Comparison of ENCODE assay signal across 27 cellular contexts in genomic region chr10:92173996-92174395, GRCh38.
DNase-seq lines count a peak whose midpoint lies in the region; ATAC-seq, FAIRE-seq and TF ChIP-seq lines count a peak whose summit lies in the region.
"Had no signal": no experiment of that assay in that cellular context is flagged by ENCODE, and none has a peak within 500 bp of the region (broad histone marks: within the 10 kb centered on the region; RNA-seq: fewer than 3 reads in every experiment).

No MANE protein-coding gene starts in this region.

- no peaks in the 10 kb centered on the region for H3F3A ChIP-seq in PC-3 (ENCODE audit: low read length, unreplicated experiment)

- H3K27me3 Mint-ChIP-seq in activated CD8-positive, alpha-beta memory T cell treated with anti-CD3 and anti-CD28 coated beads, Interleukin-2, amount 10 ng/mL, durations not matched to agents 7 days and 5 days = no peaks in the 10 kb centered on the region
- H3K27me3 Mint-ChIP-seq: CD4-positive, CD25-positive, alpha-beta regulatory T cell had no signal

- H3K27ac Mint-ChIP-seq in activated CD8-positive, alpha-beta memory T cell treated with anti-CD3 and anti-CD28 coated beads, Interleukin-2, amount 10 ng/mL, durations not matched to agents 7 days and 5 days = no peak overlapping the region
- H3K27ac Mint-ChIP-seq: CD4-positive, CD25-positive, alpha-beta regulatory T cell had no signal

- no peaks in the 10 kb centered on the region for H3K4me1 ChIP-seq in PC-3 (ENCODE audit: insufficient read depth, low read length)
- H3K4me1 ChIP-seq: BLaER1 had no signal

- H3K4me1 Mint-ChIP-seq in activated CD8-positive, alpha-beta memory T cell treated with anti-CD3 and anti-CD28 coated beads, Interleukin-2, amount 10 ng/mL, durations not matched to agents 7 days and 5 days = no peaks in the 10 kb centered on the region

- DNase-seq in D341Med (ENCODE audit: low spot score) (peak; percentile 41), H54 (ENCODE audit: insufficient read length, low spot score) (no peak), PC-3 (peak; percentile 1), iPS-NIHi11 (ENCODE audit: low spot score) (peak; percentile 17), DMS79 (lab: John Stamatoyannopoulos, UW) (no peak), NCI-H526 treated with DMSO at 0.1 percent for 48 hours (lab: John Stamatoyannopoulos, UW) (no peak), activated T-cell treated with anti-CD3 and anti-CD28 coated beads for 4 hours (no peak)
- DNase-seq in activated CD8-positive, alpha-beta memory T cell treated with anti-CD3 and anti-CD28 coated beads, Interleukin-2, amount 10 ng/mL, durations not matched to agents 7 days and 5 days = no peak
- DNase-seq: CD4-positive, CD25-positive, alpha-beta regulatory T cell; EL; GF-D8; KBM-7; MV-4-11; NCI-H1105; NCI-H1436 treated with DMSO at 0.1 percent for 48 hours; NCI-H187 treated with DMSO at 0.1 percent for 48 hours; NCI-H524; NCI-H82; SHP77; T-helper 1 cell had no signal

- no TSS peak for BruUV-seq in PC-3 (replicated peaks; lab: Mats Ljungman, UMichigan)

- H3K9me3 ChIP-seq in PC-3 (ENCODE audit: low read length) = no peaks in the 10 kb centered on the region

- H3K79me2 ChIP-seq in PC-3 (ENCODE audit: low read length) = no peaks in the 10 kb centered on the region

- TF ChIP-seq CTCF in PC-3 (conservative IDR thresholded peaks at IDR 0.05; ENCODE audit: low read depth, low read length) = no peak

- no peaks in the 10 kb centered on the region for H4K20me1 ChIP-seq in PC-3 (ENCODE audit: low read length)
- H4K20me1 ChIP-seq: BLaER1 had no signal

- H3K9ac ChIP-seq in PC-3 (ENCODE audit: low read length) = no peak overlapping the region
- H3K9ac ChIP-seq: BLaER1 had no signal

- H3K27me3 ChIP-seq in PC-3 (ENCODE audit: low read length) = no peaks in the 10 kb centered on the region
- H3K27me3 ChIP-seq: BLaER1 had no signal

- no peaks in the 10 kb centered on the region for H3K9me2 ChIP-seq in PC-3 (replicated peaks; ENCODE audit: low read length)

- POLR2A ChIA-PET in PC-3 (lab: Charles Lee; ENCODE audit: unreplicated experiment) = no interaction called here

- no peak overlapping the region for H2AFZ ChIP-seq in PC-3 (ENCODE audit: low read length)

- H3K9me3 Mint-ChIP-seq in activated CD8-positive, alpha-beta memory T cell treated with anti-CD3 and anti-CD28 coated beads, Interleukin-2, amount 10 ng/mL, durations not matched to agents 7 days and 5 days (ENCODE audit: low read depth) = peaks cover 6% of the 10 kb centered on the region

- H3K4me3 Mint-ChIP-seq in activated CD8-positive, alpha-beta memory T cell treated with anti-CD3 and anti-CD28 coated beads, Interleukin-2, amount 10 ng/mL, durations not matched to agents 7 days and 5 days = no peak overlapping the region
- H3K4me3 Mint-ChIP-seq: CD4-positive, CD25-positive, alpha-beta regulatory T cell had no signal

- intact Hi-C loops in PC-3 (cut with micrococcal nuclease) = no loop called here

- H3K36me3 Mint-ChIP-seq in activated CD8-positive, alpha-beta memory T cell treated with anti-CD3 and anti-CD28 coated beads, Interleukin-2, amount 10 ng/mL, durations not matched to agents 7 days and 5 days = peaks cover 13% of the 10 kb centered on the region

- H3K4me3 ChIP-seq in PC-3 (ENCODE audit: low read length) = no peak overlapping the region
- H3K4me3 ChIP-seq: BLaER1 had no signal

- H3K27ac ChIP-seq in PC-3 (ENCODE audit: low read length) = no peak overlapping the region
- H3K27ac ChIP-seq: BLaER1, RWPE1 had no signal

- H3K36me3 ChIP-seq in PC-3 (ENCODE audit: low read depth, low read length) = no peaks in the 10 kb centered on the region

- CTCF ChIA-PET in PC-3 (lab: Charles Lee) = no interaction called here
- CTCF ChIA-PET in activated CD8-positive, alpha-beta memory T cell treated with anti-CD3 and anti-CD28 coated beads, Interleukin-2, amount 10 ng/mL, durations not matched to agents 7 days and 5 days (lab: Charles Lee) = no interaction called here

- no peak overlapping the region for H3K4me2 ChIP-seq in PC-3 (ENCODE audit: low read length)
- H3K4me2 ChIP-seq: BLaER1 had no signal

- peak; percentile 23 for FAIRE-seq in H54 (lab: Jason Lieb, UNC)
- FAIRE-seq: A204.1, D721Med, GM12892, H1 had no signal

- ATAC-seq in PC-3 = no peak
- ATAC-seq in activated CD8-positive, alpha-beta memory T cell treated with anti-CD3 and anti-CD28 coated beads, Interleukin-2, amount 10 ng/mL, durations not matched to agents 7 days and 5 days = no peak
- ATAC-seq: Panc1 had no signal

- no peak for TF ChIP-seq POLR2A in H54 (IDR thresholded peaks at IDR 0.05; ENCODE audit: low read depth, low read length)

Comparison
In these comparisons a context has a peak if more than half of its experiments do, and no peak if none do; other contexts are left out.
1. DNase-seq: peak in D341Med (single experiment), PC-3 (single experiment) and iPS-NIHi11 (single experiment); none in H54 (single experiment), DMS79 (single experiment), NCI-H526 treated with DMSO at 0.1 percent for 48 hours (single experiment), activated CD8-positive, alpha-beta memory T cell treated with anti-CD3 and anti-CD28 coated beads, Interleukin-2, amount 10 ng/mL, durations not matched to agents 7 days and 5 days (single experiment) and activated T-cell treated with anti-CD3 and anti-CD28 coated beads for 4 hours (single experiment).